In genomic region chr3:64039972-64040733, GRCh38 we compare ENCODE assay signal across 1 cellular context.
TF ChIP-seq lines count a peak whose summit lies in the region.

No MANE protein-coding gene starts in this region.

TF ChIP-seq in neural cell, 6 proteins besides CTCF, POLR2A, EP300 and RAD21 (continued from another document):
- TF ChIP-seq REST (IDR thresholded peaks at IDR 0.05; ENCODE audit: borderline replicate concordance) (no peak), TAF1 (IDR thresholded peaks at IDR 0.05; ENCODE audit: low read depth) (no peak), MXI1 (conservative IDR thresholded peaks at IDR 0.05; ENCODE audit: poor library complexity, severe bottlenecking) (no peak), POLR2AphosphoS5 (IDR thresholded peaks at IDR 0.05) (no peak)
